Comparison of ENCODE assay signal across 1 cellular context in genomic region chr16:24516900-24517669, GRCh38.
TF ChIP-seq lines count a peak whose summit lies in the region.

No MANE protein-coding gene starts in this region.

TF ChIP-seq in HepG2, 621 proteins besides CTCF, POLR2A, EP300 and RAD21 (continued from another document and continues in another):
- TF ChIP-seq ZNF260 (CRISPR knock-in tag; IDR thresholded peaks at IDR 0.05; ENCODE audit: borderline replicate concordance, low read depth) (no peak), HCFC1 (IDR thresholded peaks at IDR 0.05; ENCODE audit: low read depth, low read length) (no peak), ZBTB21 (CRISPR knock-in tag; IDR thresholded peaks at IDR 0.05) (no peak), PAX8 (CRISPR knock-in tag; IDR thresholded peaks at IDR 0.05; ENCODE audit: borderline replicate concordance) (no peak), TFDP1 (CRISPR knock-in tag; IDR thresholded peaks at IDR 0.05; ENCODE audit: borderline replicate concordance) (no peak), ZNF543 (CRISPR knock-in tag; IDR thresholded peaks at IDR 0.05) (no peak), FOXP1 (IDR thresholded peaks at IDR 0.05) (0 out of 2 replicates have a peak, but pooled peaks have one; percentile 11), FOXP1 (CRISPR knock-in tag; IDR thresholded peaks at IDR 0.05) (peak; percentile 42), CREB3 (CRISPR knock-in tag; IDR thresholded peaks at IDR 0.05) (no peak), ZNF687 (CRISPR knock-in tag; IDR thresholded peaks at IDR 0.05) (no peak), ZNF563 (CRISPR knock-in tag; IDR thresholded peaks at IDR 0.05) (no peak), PBX3 (CRISPR knock-in tag; IDR thresholded peaks at IDR 0.05; ENCODE audit: borderline replicate concordance) (no peak), HOXA7 (CRISPR knock-in tag; IDR thresholded peaks at IDR 0.05) (no peak), KDM5A (IDR thresholded peaks at IDR 0.05; ENCODE audit: borderline replicate concordance, low read length) (no peak), SMARCE1 (IDR thresholded peaks at IDR 0.05; ENCODE audit: borderline replicate concordance) (no peak), ZNF20 (CRISPR knock-in tag; IDR thresholded peaks at IDR 0.05) (no peak), CC2D1A (CRISPR knock-in tag; IDR thresholded peaks at IDR 0.05) (0 out of 2 replicates have a peak, but pooled peaks have one; percentile 70), SIX1 (CRISPR knock-in tag; IDR thresholded peaks at IDR 0.05; ENCODE audit: borderline replicate concordance) (peak; percentile 61), HOXD1 (CRISPR knock-in tag; IDR thresholded peaks at IDR 0.05) (no peak), ZNF264 (CRISPR knock-in tag; IDR thresholded peaks at IDR 0.05) (no peak), RXRA (CRISPR knock-in tag; IDR thresholded peaks at IDR 0.05) (no peak), REXO4 (CRISPR knock-in tag; IDR thresholded peaks at IDR 0.05; ENCODE audit: borderline replicate concordance) (no peak), DNMT1 (CRISPR knock-in tag; IDR thresholded peaks at IDR 0.05) (no peak), ZGPAT (CRISPR knock-in tag; IDR thresholded peaks at IDR 0.05) (peak; percentile 33; the same call in 1 of the 2 replicates), ZNF253 (CRISPR knock-in tag; IDR thresholded peaks at IDR 0.05; ENCODE audit: borderline replicate concordance) (no peak), ZBTB34 (CRISPR knock-in tag; IDR thresholded peaks at IDR 0.05) (no peak), FOXP4 (CRISPR knock-in tag; IDR thresholded peaks at IDR 0.05) (peak; percentile 60), ATF7 (IDR thresholded peaks at IDR 0.05) (no peak), ATF7 (CRISPR knock-in tag; IDR thresholded peaks at IDR 0.05) (no peak), ZNF44 (CRISPR knock-in tag; IDR thresholded peaks at IDR 0.05) (no peak), BCLAF1 (IDR thresholded peaks at IDR 0.05) (no peak), REST (IDR thresholded peaks at IDR 0.05; ENCODE audit: borderline replicate concordance in 1 of 2, low read depth in 1 of 2, low read length in 2 of 2) (no peak), PTBP1 (IDR thresholded peaks at IDR 0.05; ENCODE audit: low read depth, low read length, poor library complexity, severe bottlenecking) (no peak), TRIM24 (CRISPR knock-in tag; IDR thresholded peaks at IDR 0.05) (no peak), SNAI1 (CRISPR knock-in tag; IDR thresholded peaks at IDR 0.05; ENCODE audit: borderline replicate concordance) (no peak), NCOA5 (CRISPR knock-in tag; IDR thresholded peaks at IDR 0.05) (no peak), ZBTB14 (CRISPR knock-in tag; IDR thresholded peaks at IDR 0.05) (no peak), SAP130 (CRISPR knock-in tag; IDR thresholded peaks at IDR 0.05; ENCODE audit: low read depth) (peak; percentile 60)
